Comparison of ENCODE assay signal across 8 cellular contexts in the genomic region with DNA sequence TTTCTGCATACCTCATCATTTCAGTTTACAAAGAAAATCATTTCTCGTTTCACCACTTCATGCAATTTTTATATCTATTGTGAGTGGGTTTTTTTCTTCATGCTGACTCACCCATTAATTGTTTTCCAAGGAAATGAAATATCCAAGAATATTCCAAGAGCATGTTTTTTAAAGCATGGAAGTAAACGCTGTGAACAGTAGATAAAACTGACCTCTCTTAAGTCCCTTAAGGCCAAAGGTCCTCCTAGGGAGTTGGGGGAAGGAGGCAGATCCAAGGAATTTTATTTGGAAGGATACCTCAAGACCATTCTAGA. TPM values are rescaled to one million over a fixed set of nuclear protein-coding genes. Genes with fewer than 3 reads are reported as not detected.
DNase-seq lines count a peak whose midpoint lies in the region; ATAC-seq, FAIRE-seq and TF ChIP-seq lines count a peak whose summit lies in the region.

No MANE protein-coding gene starts in this region.

- peaks cover 13% of the 10 kb centered on the region for H4K20me1 ChIP-seq in astrocyte (ENCODE audit: insufficient read depth, low read length)
- no peaks in the 10 kb centered on the region for H4K20me1 ChIP-seq in HepG2 (ENCODE audit: insufficient read depth, low read length)

- peak overlapping the region; percentile 69 for H3K4me3 Mint-ChIP-seq in activated T-cell treated with anti-CD3 and anti-CD28 coated beads, Interleukin-2, amount 50 U/mL, for 4 hours
- peak overlapping the region; percentile 77 for H3K4me3 Mint-ChIP-seq in astrocyte (ENCODE audit: unreplicated experiment)

- no peak for ATAC-seq in activated T-cell treated with anti-CD3 and anti-CD28 coated beads, Interleukin-2, amount 50 U/mL, for 4 hours
- ATAC-seq in HepG2 (no peak), HG03342 (IDR thresholded peaks at IDR 0.05; ENCODE audit: unreplicated experiment) (no peak)

- no peaks in the 10 kb centered on the region for H3K36me3 Mint-ChIP-seq in activated T-cell treated with anti-CD3 and anti-CD28 coated beads, Interleukin-2, amount 50 U/mL, for 4 hours (ENCODE audit: insufficient read depth)
- no peaks in the 10 kb centered on the region for H3K36me3 Mint-ChIP-seq in astrocyte (ENCODE audit: low read depth, unreplicated experiment)

- WGBS in HepG2 (ENCODE audit: low lambda C conversion rate), result 0% methylated on average over 2 of the region's 2 CpGs
- 16 to 25% methylated on average over 2 of the region's 2 CpGs for WGBS in thyroid gland, 2 donors

- H3K27me3 ChIP-seq in astrocyte (ENCODE audit: insufficient read depth, low read length) (no peaks in the 10 kb centered on the region), HepG2 (ENCODE audit: control insufficient read depth in 1 of 2, insufficient read depth in 2 of 2, low read length in 2 of 2) (peaks cover 0 to 13% of the 10 kb centered on the region in 2 experiments; a peak in 3 of 5 replicates), thyroid gland (no peaks in the 10 kb centered on the region)
- H3K27me3 ChIP-seq in effector memory CD4-positive, alpha-beta T cell (replicated peaks; ENCODE audit: control insufficient read depth, insufficient read depth, low read length, poor library complexity, severe bottlenecking), result peaks cover 19% of the 10 kb centered on the region

- no peaks in the 10 kb centered on the region for H3K36me3 ChIP-seq in astrocyte (ENCODE audit: insufficient read depth, low read length)
- no peaks in the 10 kb centered on the region for H3K36me3 ChIP-seq in HepG2 (replicated peaks in 1 of 2; ENCODE audit: control insufficient read depth in 1 of 2, insufficient read depth in 2 of 2, low read length in 2 of 2)
- H3K36me3 ChIP-seq in thyroid gland, result no peaks in the 10 kb centered on the region
- H3K36me3 ChIP-seq in effector memory CD4-positive, alpha-beta T cell (ENCODE audit: control insufficient read depth, insufficient read depth, low read length), result no peaks in the 10 kb centered on the region

- TF ChIP-seq POLR2A in HepG2 (IDR thresholded peaks at IDR 0.05; ENCODE audit: insufficient read depth in 1 of 2, low read depth in 2 of 2, low read length in 2 of 2) (no peak), thyroid gland (IDR thresholded peaks at IDR 0.05) (no peak)

- TF ChIP-seq EP300 in HepG2 (IDR thresholded peaks at IDR 0.05; ENCODE audit: low read depth in 2 of 2, low read length in 2 of 2) (no peak), HepG2 (CRISPR knock-in tag; IDR thresholded peaks at IDR 0.05; ENCODE audit: borderline replicate concordance) (no peak)

- peak overlapping the region; percentile 86 for H3K9ac ChIP-seq in astrocyte (ENCODE audit: low read length)
- peak overlapping the region; percentile 89 for H3K9ac ChIP-seq in HepG2 (ENCODE audit: insufficient read depth, low read depth, low read length)

- FAIRE-seq in astrocyte (lab: Jason Lieb, UNC) (no peak), HepG2 (lab: Jason Lieb, UNC) (no peak)

- peak overlapping the region; percentile 89 for H3K27ac Mint-ChIP-seq in astrocyte (ENCODE audit: unreplicated experiment)

- peaks cover 25% of the 10 kb centered on the region for H3K4me1 Mint-ChIP-seq in activated T-cell treated with anti-CD3 and anti-CD28 coated beads, Interleukin-2, amount 50 U/mL, for 4 hours (ENCODE audit: low read depth)
- H3K4me1 Mint-ChIP-seq in astrocyte (ENCODE audit: low read depth, unreplicated experiment), result peaks cover 21% of the 10 kb centered on the region

- POLR2A ChIA-PET in HepG2 (lab: Yijun Ruan, JAX), result interaction anchor here (0.8 to 3.5 kb wide), 6 partner anchors 27 to 293 kb away, joined by 3 to 40 read pairs (median 4); no protein-coding TSS in a partner anchor

- intact Hi-C loops in HepG2 (cut with micrococcal nuclease; ENCODE audit: unreplicated experiment) (no loop called here), thyroid gland (cut with DNase I) (no loop called here)

- DNase-seq in activated T-cell treated with anti-CD3 and anti-CD28 coated beads, Interleukin-2, amount 50 U/mL, for 4 hours, result no peak
- no peak for DNase-seq in activated T-cell treated with anti-CD3 and anti-CD28 coated beads, Interleukin-2, amount 50 U/mL, for 48 hours
- DNase-seq in astrocyte (ENCODE audit: low read depth), result no peak
- DNase-seq in HepG2 (ENCODE audit: low spot score), result no peak
- no peak for DNase-seq in thyroid gland
- no peak for DNase-seq in effector memory CD4-positive, alpha-beta T cell
- DNase-seq in KBM-7, result no peak

- no TSS peak for BruUV-seq in HepG2 (replicated peaks; lab: Mats Ljungman, UMichigan)

- H3K4me3 ChIP-seq in astrocyte (ENCODE audit: insufficient read depth, low read depth, low read length), result peak overlapping the region; percentile 67
- H3K4me3 ChIP-seq in HepG2 (replicated peaks in 1 of 3; ENCODE audit: insufficient read depth in 1 of 3, low read depth in 2 of 3, low read length in 3 of 3), result peak overlapping the region; percentile 79 to 93 (median 81); a peak in 5 of 6 replicates
- H3K4me3 ChIP-seq in thyroid gland (replicated peaks in 1 of 3), result peak overlapping the region in 2 of 3 donors; percentile 41 to 58
- no peak overlapping the region for H3K4me3 ChIP-seq in effector memory CD4-positive, alpha-beta T cell (ENCODE audit: insufficient read depth, low read depth, low read length, poor library complexity, severe bottlenecking)

- in situ Hi-C loops in HepG2 (cut with HindIII; ENCODE audit: extremely low pct_ligation_motif_present, low pct_unique_long_range_greater_than_20kb), result loop anchor here (5.0 to 10.0 kb wide), 3 partner anchors 92 to 295 kb away; no protein-coding TSS in a partner anchor
- in situ Hi-C loops in KBM-7 (cut with MboI; ENCODE audit: low pct_unique_long_range_greater_than_20kb, low sequenced_read_pairs), result loop anchor here (25.0 kb wide), 1 partner anchor 230 kb away; no protein-coding TSS in a partner anchor

- H2AFZ ChIP-seq in astrocyte (ENCODE audit: low read depth, low read length) (peak overlapping the region; percentile 85), HepG2 (ENCODE audit: low read length) (peak overlapping the region; percentile 94)

- CTCF ChIA-PET in HepG2 (lab: Yijun Ruan, JAX; ENCODE audit: low intra/inter-chr PET ratio, low total read pairs), result interaction anchor here (1.1 to 3.6 kb wide), 3 partner anchors 237 to 289 kb away, joined by 5 to 20 read pairs (median 6); no protein-coding TSS in a partner anchor

- TF ChIP-seq CTCF in astrocyte (IDR thresholded peaks at IDR 0.05; ENCODE audit: insufficient read depth, low read depth, low read length) (no peak), HepG2 (CRISPR knock-in tag; IDR thresholded peaks at IDR 0.05) (no peak), thyroid gland (IDR thresholded peaks at IDR 0.05) (no peak)

- peaks cover 60% of the 10 kb centered on the region for H3K27me3 Mint-ChIP-seq in activated T-cell treated with anti-CD3 and anti-CD28 coated beads, Interleukin-2, amount 50 U/mL, for 4 hours (ENCODE audit: low read depth)
- H3K27me3 Mint-ChIP-seq in astrocyte (ENCODE audit: low read depth, unreplicated experiment), result no peaks in the 10 kb centered on the region

- peak overlapping the region; percentile 88 for H3K4me2 ChIP-seq in astrocyte (ENCODE audit: low read length)
- peak overlapping the region; percentile 94 for H3K4me2 ChIP-seq in HepG2 (ENCODE audit: low read depth, low read length)

- H3K4me1 ChIP-seq in astrocyte (ENCODE audit: insufficient read depth, low read length) (peaks cover 8% of the 10 kb centered on the region), HepG2 (ENCODE audit: insufficient read depth, low read length) (peaks cover 24% of the 10 kb centered on the region), thyroid gland (peaks cover 13 to 23% of the 10 kb centered on the region in 2 donors)
- peaks cover 11% of the 10 kb centered on the region for H3K4me1 ChIP-seq in effector memory CD4-positive, alpha-beta T cell (ENCODE audit: control insufficient read depth, insufficient read depth, low read length, poor library complexity, severe bottlenecking)

- peak overlapping the region; percentile 78 for H3K27ac ChIP-seq in astrocyte (ENCODE audit: low read depth, low read length)
- peak overlapping the region; percentile 86 for H3K27ac ChIP-seq in HepG2 (ENCODE audit: extremely low read length, insufficient read depth, low read length)
- peak overlapping the region; percentile 87 to 90 (median 90) for H3K27ac ChIP-seq in thyroid gland
- no peak overlapping the region for H3K27ac ChIP-seq in effector memory CD4-positive, alpha-beta T cell (ENCODE audit: insufficient read depth, low read length, poor library complexity, severe bottlenecking)

- no peaks in the 10 kb centered on the region for H3K9me3 Mint-ChIP-seq in activated T-cell treated with anti-CD3 and anti-CD28 coated beads, Interleukin-2, amount 50 U/mL, for 4 hours
- H3K9me3 Mint-ChIP-seq in astrocyte (ENCODE audit: unreplicated experiment), result no peaks in the 10 kb centered on the region

- no peaks in the 10 kb centered on the region for H3K9me3 ChIP-seq in astrocyte (ENCODE audit: insufficient read depth, low read depth, low read length)
- H3K9me3 ChIP-seq in HepG2 (ENCODE audit: low read length), result no peaks in the 10 kb centered on the region
- no peaks in the 10 kb centered on the region for H3K9me3 ChIP-seq in thyroid gland
- H3K9me3 ChIP-seq in effector memory CD4-positive, alpha-beta T cell (ENCODE audit: control insufficient read depth, low read length), result no peaks in the 10 kb centered on the region

- H3K79me2 ChIP-seq in astrocyte (ENCODE audit: insufficient read depth, low read length), result peaks cover 23% of the 10 kb centered on the region
- peaks cover 17% of the 10 kb centered on the region for H3K79me2 ChIP-seq in HepG2 (ENCODE audit: insufficient read depth, low read length)

- TF ChIP-seq RAD21 in HepG2 (CRISPR knock-in tag; IDR thresholded peaks at IDR 0.05), result no peak

RNA-seq across cellular contexts. Expression of gene APBB2, which starts 2.6 kb away (rescaled TPM):
- 1 to 10 TPM; 1.1 to 2.2 (median 1.2) TPM for total RNA-seq in activated T-cell treated with anti-CD3 and anti-CD28 coated beads, Interleukin-2, amount 50 U/mL, for 4 hours
- total RNA-seq in astrocyte (172 and 173 TPM in 2 replicates), HepG2 (2016; rRNA removed; fragmentation: Illumina TruSeq; extraction: Trizol) (17.0 and 19.7 TPM in 2 replicates), thyroid gland (100 to 1,000 TPM; 174 to 253 (median 199) TPM)
- 14.9 and 15.5 TPM in 2 replicates for total RNA-seq in HepG2 (2016; cell fraction: cytosol; rRNA removed; fragmentation: Illumina TruSeq; extraction: Trizol; ENCODE audit: low read depth)
- 17.3 and 17.6 TPM in 2 replicates for total RNA-seq in HepG2 (2016; cell fraction: insoluble cytoplasmic fraction; rRNA removed; fragmentation: Illumina TruSeq; extraction: Trizol)
- total RNA-seq in HepG2 (2016; cell fraction: membrane; rRNA removed; fragmentation: Illumina TruSeq; extraction: Trizol), result 11.9 and 12.0 TPM in 2 replicates
- 35.0 and 35.4 TPM in 2 replicates for total RNA-seq in HepG2 (2016; cell fraction: nucleus; rRNA removed; fragmentation: Illumina TruSeq; extraction: Trizol)
- polyA plus RNA-seq in HepG2 (2011; rRNA removed), result 9.7 and 11.7 TPM in 2 replicates
- polyA plus RNA-seq in HepG2 (2011; cell fraction: cytosol; rRNA removed), result 10.4 and 11.7 TPM in 2 replicates
- polyA plus RNA-seq in HepG2 (2011; cell fraction: nucleus; rRNA removed), result 20.4 and 21.7 TPM in 2 replicates
- polyA plus RNA-seq in HepG2 (2012), result 8.9 and 9.8 TPM in 2 replicates
- polyA plus RNA-seq in HepG2 (2016; cell fraction: cytosol; fragmentation: Illumina TruSeq; extraction: Trizol; ENCODE audit: low read depth), result 0.61 and 0.73 TPM in 2 replicates
- polyA plus RNA-seq in HepG2 (2016; cell fraction: insoluble cytoplasmic fraction; fragmentation: Illumina TruSeq; extraction: Trizol; ENCODE audit: low read depth), result 12.6 and 12.9 TPM in 2 replicates
- polyA plus RNA-seq in HepG2 (2016; cell fraction: membrane; fragmentation: Illumina TruSeq; extraction: Trizol; ENCODE audit: low read depth), result 3.0 and 3.5 TPM in 2 replicates
- polyA plus RNA-seq in HepG2 (2016; cell fraction: nucleus; fragmentation: Illumina TruSeq; extraction: Trizol; ENCODE audit: insufficient read depth, low read depth), result 17.6 and 19.8 TPM in 2 replicates
- polyA minus RNA-seq in HepG2 (2011; rRNA and poly(A)+ RNA removed; ENCODE audit: low replicate concordance), result 15.2 and 41.3 TPM in 2 replicates
- polyA minus RNA-seq in HepG2 (2011; cell fraction: cytosol; rRNA and poly(A)+ RNA removed), result 12.6 and 12.7 TPM in 2 replicates
- 42.4 and 49.7 TPM in 2 replicates for polyA minus RNA-seq in HepG2 (2011; cell fraction: nucleus; rRNA and poly(A)+ RNA removed)

RNA-seq across cellular contexts. Expression of gene UCHL1, which starts 39.8 kb away (rescaled TPM):
- 1 to 10 TPM; 2.9 to 9.3 (median 4.7) TPM for total RNA-seq in activated T-cell treated with anti-CD3 and anti-CD28 coated beads, Interleukin-2, amount 50 U/mL, for 4 hours
- total RNA-seq in astrocyte, result 1,149 and 1,154 TPM in 2 replicates
- total RNA-seq in HepG2 (2016; rRNA removed; fragmentation: Illumina TruSeq; extraction: Trizol), result not detected in 2 replicates
- total RNA-seq in HepG2 (2016; cell fraction: cytosol; rRNA removed; fragmentation: Illumina TruSeq; extraction: Trizol; ENCODE audit: low read depth), result not detected in 2 replicates
- 0.13 TPM in 1 of 2 replicates, not detected in the other for total RNA-seq in HepG2 (2016; cell fraction: insoluble cytoplasmic fraction; rRNA removed; fragmentation: Illumina TruSeq; extraction: Trizol)
- total RNA-seq in HepG2 (2016; cell fraction: membrane; rRNA removed; fragmentation: Illumina TruSeq; extraction: Trizol), result not detected in 2 replicates
- not detected in 2 replicates for total RNA-seq in HepG2 (2016; cell fraction: nucleus; rRNA removed; fragmentation: Illumina TruSeq; extraction: Trizol)
- polyA plus RNA-seq in HepG2 (2011; rRNA removed), result not detected in 2 replicates
- polyA plus RNA-seq in HepG2 (2011; cell fraction: cytosol; rRNA removed), result 0.08 and 0.13 TPM in 2 replicates
- polyA plus RNA-seq in HepG2 (2011; cell fraction: nucleus; rRNA removed), result 0.29 and 0.45 TPM in 2 replicates
- not detected in 2 replicates for polyA plus RNA-seq in HepG2 (2012)
- not detected in 2 replicates for polyA plus RNA-seq in HepG2 (2016; cell fraction: cytosol; fragmentation: Illumina TruSeq; extraction: Trizol; ENCODE audit: low read depth)
- polyA plus RNA-seq in HepG2 (2016; cell fraction: insoluble cytoplasmic fraction; fragmentation: Illumina TruSeq; extraction: Trizol; ENCODE audit: low read depth), result not detected in 2 replicates
- polyA plus RNA-seq in HepG2 (2016; cell fraction: membrane; fragmentation: Illumina TruSeq; extraction: Trizol; ENCODE audit: low read depth), result 0.21 TPM in 1 of 2 replicates, not detected in the other
- not detected in 2 replicates for polyA plus RNA-seq in HepG2 (2016; cell fraction: nucleus; fragmentation: Illumina TruSeq; extraction: Trizol; ENCODE audit: insufficient read depth, low read depth)
- polyA minus RNA-seq in HepG2 (2011; rRNA and poly(A)+ RNA removed; ENCODE audit: low replicate concordance), result not detected in 2 replicates
- not detected in 2 replicates for polyA minus RNA-seq in HepG2 (2011; cell fraction: cytosol; rRNA and poly(A)+ RNA removed)
- not detected in 2 replicates for polyA minus RNA-seq in HepG2 (2011; cell fraction: nucleus; rRNA and poly(A)+ RNA removed)
- 100 to 1,000 TPM in 2 of 4 donors, 10 to 100 TPM in 2; 28.2 to 245 (median 116) TPM for total RNA-seq in thyroid gland
